In the genomic region with DNA sequence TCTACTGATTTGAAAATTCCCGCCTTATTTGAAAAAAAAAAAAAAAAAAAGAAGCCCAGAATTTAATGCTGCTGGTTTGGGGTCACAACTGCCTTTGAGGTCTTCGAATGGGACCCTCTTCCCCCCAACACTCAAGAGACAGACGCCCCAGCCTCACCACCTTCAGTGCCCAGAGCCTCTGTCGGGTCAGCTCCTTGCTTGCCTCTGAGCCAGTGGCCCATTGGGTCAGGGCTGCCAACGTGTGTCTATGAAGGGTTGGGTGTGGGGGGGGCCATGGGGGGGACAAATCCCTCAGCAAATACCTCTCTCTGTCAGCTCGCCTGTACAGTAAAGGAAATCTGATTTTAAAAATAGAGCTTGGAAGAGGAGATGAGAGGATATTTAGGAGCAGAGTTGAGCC, we compare ENCODE assay signal across 21 cellular contexts. TPM values are rescaled to one million over a fixed set of nuclear protein-coding genes. Genes with fewer than 3 reads are reported as not detected.
A peak's percentile ranks its signal among the peaks of the same experiment; 100 is the strongest.
DNase-seq lines count a peak whose midpoint lies in the region; ATAC-seq and TF ChIP-seq lines count a peak whose summit lies in the region.
"Had no signal": no experiment of that assay in that cellular context is flagged by ENCODE, and none has a peak within 500 bp of the region (broad histone marks: within the 10 kb centered on the region; RNA-seq: fewer than 3 reads in every experiment).

No MANE protein-coding gene starts in this region.

- no peaks in the 10 kb centered on the region for H3K9me3 ChIP-seq in SK-N-MC (ENCODE audit: low read depth, low read length)
- no peaks in the 10 kb centered on the region for H3K9me3 ChIP-seq in neuronal stem cell (replicated peaks in 1 of 2; ENCODE audit: control insufficient read depth in 2 of 2, insufficient read depth in 1 of 2, low read depth in 1 of 2, low read length in 2 of 2)
- H3K9me3 ChIP-seq in uterus: no peaks in the 10 kb centered on the region
- H3K9me3 ChIP-seq: BLaER1 treated with 17β-estradiol and CSF1 and Interleukin-3, amounts not matched to agents 10 nM and 100 nM; SJCRH30 had no signal

- H3K4me3 ChIP-seq in SK-N-MC: no peak overlapping the region
- H3K4me3 ChIP-seq in neuronal stem cell (ENCODE audit: low read length in 2 of 2): no peak overlapping the region
- no peak overlapping the region for H3K4me3 ChIP-seq in uterus
- H3K4me3 ChIP-seq: BLaER1 treated with 17β-estradiol and CSF1 and Interleukin-3, amounts not matched to agents 10 nM and 100 nM; SJCRH30 had no signal

- H3K18ac ChIP-seq in neuronal stem cell (ENCODE audit: low read length): no peak overlapping the region

- H3K4me1 ChIP-seq in neuronal stem cell (ENCODE audit: control insufficient read depth in 2 of 2, insufficient read depth in 1 of 2, low read depth in 1 of 2, low read length in 2 of 2) (peaks cover 6 to 22% of the 10 kb centered on the region in 2 donors), uterus (no peaks in the 10 kb centered on the region)

- intact Hi-C loops in uterus (cut with DNase I; ENCODE audit: low total_unique reads): no loop called here

- H4K91ac ChIP-seq in neuronal stem cell (ENCODE audit: low read depth, low read length, poor library complexity): no peak overlapping the region

- H3K36me3 ChIP-seq in SK-N-MC (ENCODE audit: insufficient read depth, low read length) (peaks cover 7% of the 10 kb centered on the region; the same call in 1 of the 2 replicates), neuronal stem cell (replicated peaks in 1 of 2; ENCODE audit: control insufficient read depth in 2 of 2, insufficient read depth in 2 of 2, low read length in 2 of 2) (peaks cover 0 to 2% of the 10 kb centered on the region in 2 donors), uterus (no peaks in the 10 kb centered on the region)
- H3K36me3 ChIP-seq: BLaER1 treated with 17β-estradiol and CSF1 and Interleukin-3, amounts not matched to agents 10 nM and 100 nM had no signal

- peak overlapping the region; percentile 88 for H2AK5ac ChIP-seq in neuronal stem cell (ENCODE audit: low read depth, low read length)

- H2BK120ac ChIP-seq in neuronal stem cell (ENCODE audit: low read depth, low read length): peak overlapping the region; percentile 65

- H2AFZ ChIP-seq in neuronal stem cell (ENCODE audit: low read length): no peak overlapping the region

- no peak for ATAC-seq in HG03135 (IDR thresholded peaks at IDR 0.05; ENCODE audit: unreplicated experiment)
- ATAC-seq in GM21529 (IDR thresholded peaks at IDR 0.05; ENCODE audit: unreplicated experiment): no peak
- ATAC-seq: CD8-positive, alpha-beta T cell had no signal

- no peak overlapping the region for H3K4me2 ChIP-seq in neuronal stem cell (ENCODE audit: insufficient read depth, low read length, poor library complexity, severe bottlenecking)
- H3K4me2 ChIP-seq: BLaER1 treated with 17β-estradiol and CSF1 and Interleukin-3, amounts not matched to agents 10 nM and 100 nM had no signal

- no peak overlapping the region for H2BK15ac ChIP-seq in neuronal stem cell (ENCODE audit: low read length)

- H3K14ac ChIP-seq in neuronal stem cell (ENCODE audit: low read length): no peak overlapping the region

- H2BK5ac ChIP-seq in neuronal stem cell (ENCODE audit: low read length): no peak overlapping the region

- peak; percentile 9 for DNase-seq in activated CD8-positive, alpha-beta memory T cell treated with anti-CD3 and anti-CD28 coated beads, Interleukin-2, amount 50 U/mL, for 4 hours
- DNase-seq in activated CD8-positive, alpha-beta memory T cell treated with anti-CD3 and anti-CD28 coated beads for 24 hours: no peak
- no peak for DNase-seq in SK-N-MC (ENCODE audit: low read depth, low spot score)
- no peak for DNase-seq in neuronal stem cell (ENCODE audit: low spot score)
- DNase-seq in uterus: peak; percentile 8 to 15
- no peak for DNase-seq in D341Med (ENCODE audit: low spot score)
- DNase-seq: CD8-positive, alpha-beta T cell; DMS153; Karpas-422; NCI-H1694; NCI-H2081; NCI-H345; NCI-H774; NK-92 treated with Interleukin-12 subunit alpha and Interleukin-12 subunit beta, amount 100 ng/mL, for 24 hours; SJCRH30 had no signal

- H2BK12ac ChIP-seq in neuronal stem cell (ENCODE audit: low read length): no peak overlapping the region

- no peak for TF ChIP-seq CTCF in uterus (IDR thresholded peaks at IDR 0.05)

- no peak overlapping the region for H4K8ac ChIP-seq in neuronal stem cell (ENCODE audit: low read depth, low read length)

- H3K23ac ChIP-seq in neuronal stem cell (ENCODE audit: low read depth, low read length, poor library complexity): no peak overlapping the region

- no peak for TF ChIP-seq POLR2A in uterus (IDR thresholded peaks at IDR 0.05)

- no peak overlapping the region for H3K4ac ChIP-seq in neuronal stem cell (ENCODE audit: low read length)

- H3K27ac ChIP-seq in SK-N-MC (peak overlapping the region; percentile 97), neuronal stem cell (replicated peaks; ENCODE audit: low read length) (no peak overlapping the region), uterus (peak overlapping the region in 1 of 2 donors; percentile 61)
- H3K27ac ChIP-seq: 22Rv1; BLaER1 treated with 17β-estradiol and CSF1 and Interleukin-3, amounts not matched to agents 10 nM and 100 nM; SJCRH30 had no signal

- no CpG with 5 or more reads among the region's 6 CpGs for WGBS in neuronal stem cell (ENCODE audit: extremely low coverage in 2 of 2, insufficient read length in 2 of 2, insufficient replicate concordance in 1 of 2), 2 donors

- peak overlapping the region; percentile 49 for H3K9ac ChIP-seq in SK-N-MC (ENCODE audit: insufficient read length)
- no peak overlapping the region for H3K9ac ChIP-seq in neuronal stem cell (ENCODE audit: low read depth, low read length, poor library complexity)
- H3K9ac ChIP-seq: BLaER1 treated with 17β-estradiol and CSF1 and Interleukin-3, amounts not matched to agents 10 nM and 100 nM had no signal

- H3K79me1 ChIP-seq in neuronal stem cell (ENCODE audit: low read depth, low read length): no peaks in the 10 kb centered on the region

- H3K27me3 ChIP-seq in neuronal stem cell (ENCODE audit: control insufficient read depth in 3 of 3, insufficient read depth in 3 of 3, low read depth in 1 of 3, low read length in 3 of 3) (no peaks in the 10 kb centered on the region), uterus (no peaks in the 10 kb centered on the region)
- H3K27me3 ChIP-seq: BLaER1 treated with 17β-estradiol and CSF1 and Interleukin-3, amounts not matched to agents 10 nM and 100 nM had no signal

RNA-seq across cellular contexts. Expression of a gene that starts 13.5 kb away (rescaled TPM):
- 3.6 TPM for polyA plus RNA-seq in neuronal stem cell (2013, experiment 1 of 2)
- polyA plus RNA-seq in neuronal stem cell (2013, experiment 2 of 2): 3.6 TPM
- total RNA-seq in uterus: under 1 TPM in 1 of 4 donors, not detected in 3; 0.21 TPM
- total RNA-seq: CD8-positive, alpha-beta T cell; G401; H1 had no signal
- polyA plus RNA-seq: H1 had no signal

Comparison
In these comparisons a context has a peak if more than half of its experiments do, and no peak if none do; other contexts are left out.
1. DNase-seq: peak in activated CD8-positive, alpha-beta memory T cell treated with anti-CD3 and anti-CD28 coated beads, Interleukin-2, amount 50 U/mL, for 4 hours (single experiment) and uterus (2 of 2); none in activated CD8-positive, alpha-beta memory T cell treated with anti-CD3 and anti-CD28 coated beads for 24 hours (single experiment), SK-N-MC (single experiment), neuronal stem cell (single experiment) and D341Med (single experiment).